13 cellular contexts compared by ENCODE assay signal in genomic region chr2:130202518-130202917, GRCh38. TPM values are rescaled to one million over a fixed set of nuclear protein-coding genes. Genes with fewer than 3 reads are reported as not detected.
"Had no signal": no experiment of that assay in that cellular context is flagged by ENCODE, and none has a peak within 500 bp of the region (broad histone marks: within the 10 kb centered on the region; RNA-seq: fewer than 3 reads in every experiment).

No MANE protein-coding gene starts in this region.

RNA-seq across cellular contexts. Expression of gene TUBA3E, which starts 4.3 kb away (rescaled TPM):
- total RNA-seq: activated B cell treated with CpG ODN at 0.5 μM for 24 hours; activated CD8-positive, alpha-beta T cell treated with anti-CD3 and anti-CD28 coated beads for 36 hours; activated T-cell treated with anti-CD3 and anti-CD28 coated beads, Interleukin-2, amount 50 U/mL, for 4 hours; esophagus squamous epithelium; fibroblast of villous mesenchyme; mammary epithelial cell; mononuclear cell; naive thymus-derived CD8-positive, alpha-beta T cell; pancreas; stomach; T-helper 1 cell treated with Interleukin-12 subunit alpha and Interleukin-12 subunit beta and Interleukin-4 antibody, amounts not matched to agents 30 ng/mL and 1 ng/mL, for 36 hours; thoracic aorta; urinary bladder had no signal
- polyA plus RNA-seq: mammary epithelial cell; naive thymus-derived CD8-positive, alpha-beta T cell; stomach; urinary bladder had no signal
